In the genomic region with DNA sequence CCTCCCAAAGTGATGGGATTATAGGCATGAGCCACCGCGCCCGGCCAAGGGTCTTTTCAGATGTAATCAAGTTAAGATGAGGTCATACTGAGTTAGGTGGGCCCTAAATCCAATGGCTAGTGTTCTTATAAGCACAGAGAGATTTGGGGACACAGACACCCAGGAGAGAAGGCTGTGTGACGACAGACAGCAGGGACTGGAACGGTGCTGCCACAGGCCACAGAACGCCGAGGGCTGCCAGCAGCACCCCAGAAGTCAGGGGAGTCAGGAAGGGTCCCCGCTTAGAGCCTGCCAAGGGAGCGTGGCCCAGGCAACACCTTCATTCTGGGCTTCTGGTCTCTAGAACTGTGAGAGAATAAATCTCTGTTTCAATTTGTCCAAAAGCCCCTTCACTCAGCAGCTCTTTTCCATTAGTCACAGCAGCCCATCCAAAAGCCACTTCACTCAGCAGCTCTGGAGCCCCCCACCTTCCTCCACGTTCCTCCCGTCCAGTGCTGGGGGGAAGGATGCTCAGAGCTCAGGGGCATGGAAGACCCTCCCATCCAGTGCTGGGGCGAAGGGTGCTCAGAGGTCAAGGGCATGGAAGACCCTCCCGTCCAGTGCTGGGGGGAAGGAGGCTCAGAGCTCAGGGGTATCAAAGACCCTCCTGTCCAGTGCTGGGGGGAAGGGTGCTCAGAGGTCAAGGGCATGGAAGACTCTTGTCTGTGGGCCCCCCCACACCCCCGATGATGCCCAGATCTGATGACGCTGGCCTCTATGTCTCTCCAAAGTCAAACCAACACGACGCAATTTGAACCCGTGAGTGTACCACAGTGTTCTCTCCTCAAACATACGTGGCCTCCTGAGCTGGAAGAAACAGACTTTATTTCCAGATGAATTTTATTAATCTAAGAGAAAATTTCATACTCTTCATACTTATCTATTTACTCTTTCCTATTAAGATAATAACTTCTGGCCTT, we compare ENCODE assay signal across 1 cellular context.
TF ChIP-seq lines count a peak whose summit lies in the region.

No MANE protein-coding gene starts in this region.

TF ChIP-seq in liver, 16 proteins besides CTCF, POLR2A, EP300 and RAD21:
- TF ChIP-seq NR2F2 (IDR thresholded peaks at IDR 0.05) (no peak), HNF4G (IDR thresholded peaks at IDR 0.05) (no peak), ZBTB33 (IDR thresholded peaks at IDR 0.05) (no peak), YY1 (IDR thresholded peaks at IDR 0.05) (no peak)
- TF ChIP-seq, protein P1, sequence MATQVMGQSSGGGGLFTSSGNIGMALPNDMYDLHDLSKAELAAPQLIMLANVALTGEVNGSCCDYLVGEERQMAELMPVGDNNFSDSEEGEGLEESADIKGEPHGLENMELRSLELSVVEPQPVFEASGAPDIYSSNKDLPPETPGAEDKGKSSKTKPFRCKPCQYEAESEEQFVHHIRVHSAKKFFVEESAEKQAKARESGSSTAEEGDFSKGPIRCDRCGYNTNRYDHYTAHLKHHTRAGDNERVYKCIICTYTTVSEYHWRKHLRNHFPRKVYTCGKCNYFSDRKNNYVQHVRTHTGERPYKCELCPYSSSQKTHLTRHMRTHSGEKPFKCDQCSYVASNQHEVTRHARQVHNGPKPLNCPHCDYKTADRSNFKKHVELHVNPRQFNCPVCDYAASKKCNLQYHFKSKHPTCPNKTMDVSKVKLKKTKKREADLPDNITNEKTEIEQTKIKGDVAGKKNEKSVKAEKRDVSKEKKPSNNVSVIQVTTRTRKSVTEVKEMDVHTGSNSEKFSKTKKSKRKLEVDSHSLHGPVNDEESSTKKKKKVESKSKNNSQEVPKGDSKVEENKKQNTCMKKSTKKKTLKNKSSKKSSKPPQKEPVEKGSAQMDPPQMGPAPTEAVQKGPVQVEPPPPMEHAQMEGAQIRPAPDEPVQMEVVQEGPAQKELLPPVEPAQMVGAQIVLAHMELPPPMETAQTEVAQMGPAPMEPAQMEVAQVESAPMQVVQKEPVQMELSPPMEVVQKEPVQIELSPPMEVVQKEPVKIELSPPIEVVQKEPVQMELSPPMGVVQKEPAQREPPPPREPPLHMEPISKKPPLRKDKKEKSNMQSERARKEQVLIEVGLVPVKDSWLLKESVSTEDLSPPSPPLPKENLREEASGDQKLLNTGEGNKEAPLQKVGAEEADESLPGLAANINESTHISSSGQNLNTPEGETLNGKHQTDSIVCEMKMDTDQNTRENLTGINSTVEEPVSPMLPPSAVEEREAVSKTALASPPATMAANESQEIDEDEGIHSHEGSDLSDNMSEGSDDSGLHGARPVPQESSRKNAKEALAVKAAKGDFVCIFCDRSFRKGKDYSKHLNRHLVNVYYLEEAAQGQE (IDR thresholded peaks at IDR 0.05) = no peak
TF ChIP-seq in liver: peak in this region for 0.
